Comparison of ENCODE assay signal across 12 cellular contexts in genomic region chr6:84093405-84094049, GRCh38. TPM values are rescaled to one million over a fixed set of nuclear protein-coding genes. Genes with fewer than 3 reads are reported as not detected.
DNase-seq lines count a peak whose midpoint lies in the region; ATAC-seq, FAIRE-seq and TF ChIP-seq lines count a peak whose summit lies in the region.
"Had no signal": no experiment of that assay in that cellular context is flagged by ENCODE, and none has a peak within 500 bp of the region (broad histone marks: within the 10 kb centered on the region; RNA-seq: fewer than 3 reads in every experiment).

No MANE protein-coding gene starts in this region.

- FAIRE-seq in HTR-8/SVneo (lab: Jason Lieb, UNC), result no peak

- no peaks in the 10 kb centered on the region for H3K36me3 ChIP-seq in osteoblast (ENCODE audit: insufficient read depth, low read length)
- H3K36me3 ChIP-seq: spleen had no signal

- DNase-seq in SK-MEL-5 (ENCODE audit: low read depth, low spot score), result peak; percentile 24
- no peak for DNase-seq in osteoblast (ENCODE audit: insufficient read length, low spot score, missing footprints)
- no peak for DNase-seq in activated CD4-positive, alpha-beta T cell treated with anti-CD3 and anti-CD28 coated beads for 48 hours
- DNase-seq in DMS 273 (lab: John Stamatoyannopoulos, UW; ENCODE audit: unreplicated experiment), result no peak
- no peak for DNase-seq in HTR-8/SVneo (ENCODE audit: insufficient read length, low spot score)
- DNase-seq: activated T-cell treated with anti-CD3 and anti-CD28 coated beads, Interleukin-2, amount 50 U/mL, for 1 hour; spleen had no signal

- no peak overlapping the region for H3K4me2 ChIP-seq in osteoblast (ENCODE audit: insufficient read depth, low read length)

- no peaks in the 10 kb centered on the region for H3K4me1 ChIP-seq in osteoblast (ENCODE audit: insufficient read depth, low read length)
- H3K4me1 ChIP-seq: spleen had no signal

- H2AFZ ChIP-seq in osteoblast (ENCODE audit: low read length), result no peak overlapping the region

- peaks cover 2% of the 10 kb centered on the region for H3K9me3 ChIP-seq in osteoblast (ENCODE audit: low read depth, low read length)
- H3K9me3 ChIP-seq: spleen had no signal

- H3K4me3 ChIP-seq in osteoblast (ENCODE audit: insufficient read depth, low read length), result no peak overlapping the region
- H3K4me3 ChIP-seq: spleen had no signal

- H3K79me2 ChIP-seq in osteoblast (ENCODE audit: insufficient read depth, low read length), result no peaks in the 10 kb centered on the region

- ATAC-seq in GM18868 (IDR thresholded peaks at IDR 0.05; ENCODE audit: unreplicated experiment), result peak; percentile 35
- peak; percentile 50 for ATAC-seq in HG03442 (IDR thresholded peaks at IDR 0.05; ENCODE audit: unreplicated experiment)
- no peak for ATAC-seq in HG02763 (IDR thresholded peaks at IDR 0.05; ENCODE audit: unreplicated experiment)

- TF ChIP-seq CTCF in osteoblast (IDR thresholded peaks at IDR 0.05; ENCODE audit: extremely low read depth, low read depth, low read length), result no peak

- peak overlapping the region; percentile 63 for H3K27ac ChIP-seq in osteoblast (ENCODE audit: low read depth, low read length)
- H3K27ac ChIP-seq: C4-2B, spleen had no signal

- H3K27me3 ChIP-seq in osteoblast (ENCODE audit: insufficient read depth, low read length), result no peaks in the 10 kb centered on the region
- H3K27me3 ChIP-seq: spleen had no signal

- in situ Hi-C loops in SK-MEL-5 (cut with HindIII; ENCODE audit: low pct_unique_long_range_greater_than_20kb, low sequenced_read_pairs), result no loop called here

- H4K20me1 ChIP-seq in osteoblast (ENCODE audit: insufficient read depth, low read length), result no peaks in the 10 kb centered on the region

RNA-seq across cellular contexts. Expression of gene MRAP2, which starts 60.0 kb away (rescaled TPM):
- total RNA-seq in SK-MEL-5 (2014; rRNA removed; shearing (Covaris generic)), result 0.18 and 0.67 TPM in 2 replicates
- polyA plus RNA-seq in SK-MEL-5 (2015; cell fraction: cytosol; rRNA removed), result 0.41 and 0.54 TPM in 2 replicates
- not detected in 2 replicates for polyA plus RNA-seq in SK-MEL-5 (2015; cell fraction: nucleus; rRNA removed)
- 4.1 and 5.1 TPM in 2 replicates for total RNA-seq in osteoblast
- total RNA-seq: T-helper 2 cell treated with Interferon-gamma antibody and Interleukin-4, amounts not matched to agents 100 ng/mL and 5 ng/mL, for 36 hours had no signal
